ENCODE assay signal across 23 cellular contexts in the genomic region with DNA sequence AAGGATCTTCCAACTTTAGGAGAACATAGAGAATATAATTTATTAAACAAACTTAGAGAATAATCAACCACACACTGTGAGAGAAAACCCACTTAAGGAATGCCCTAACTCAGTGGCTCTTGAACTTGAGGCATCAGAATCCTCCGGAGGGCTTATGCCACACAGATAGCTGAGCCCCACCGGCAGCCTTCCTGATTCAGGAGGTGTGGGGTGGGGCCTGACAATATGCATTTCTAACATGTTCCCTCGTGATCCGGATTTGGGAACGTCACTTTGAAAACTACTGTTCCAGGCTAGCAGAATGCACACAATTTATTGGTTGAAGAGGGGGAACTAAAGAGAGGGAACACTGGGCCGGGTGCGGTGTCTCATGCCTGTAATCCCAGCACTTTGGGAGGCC. TPM values are rescaled to one million over a fixed set of nuclear protein-coding genes. Genes with fewer than 3 reads are reported as not detected.
"Had no signal": no experiment of that assay in that cellular context is flagged by ENCODE, and none has a peak within 500 bp of the region (broad histone marks: within the 10 kb centered on the region; RNA-seq: fewer than 3 reads in every experiment).

No MANE protein-coding gene starts in this region.

- H3K36me3 ChIP-seq: adrenal gland, pancreas, right lobe of liver had no signal

- H3K4me2 ChIP-seq: hepatocyte had no signal

- H3K9me3 ChIP-seq: adrenal gland, mucosa of descending colon, pancreas, right lobe of liver, tibial nerve had no signal

- H3K36me3 Mint-ChIP-seq: memory B cell; naive B cell; stimulated activated memory B cell treated with anti-CD40 and anti-IgM and Interleukin-4, amounts not matched to agents 10 μg/mL and 1 μg/mL and 100 μg/mL, for 72 hours had no signal

- H3K4me3 Mint-ChIP-seq: activated naive CD4-positive, alpha-beta T cell treated with anti-CD3 and anti-CD28 coated beads for 36 hours; memory B cell; naive B cell; stimulated activated memory B cell treated with anti-CD40 and anti-IgM and Interleukin-4, amounts not matched to agents 10 μg/mL and 1 μg/mL and 100 μg/mL, for 72 hours had no signal

- DNase-seq: activated CD4-positive, alpha-beta T cell treated with anti-CD3 and anti-CD28 coated beads, Interleukin-2, amount 50 U/mL, for 4 hours; activated CD4-positive, CD25-positive, alpha-beta regulatory T cell treated with anti-CD3 and anti-CD28 coated beads, Interleukin-2, amount 50 U/mL, for 72 hours; activated naive CD4-positive, alpha-beta T cell treated with anti-CD3 and anti-CD28 coated beads for 36 hours; activated T-cell treated with anti-CD3 and anti-CD28 coated beads, Interleukin-2, amount 50 U/mL, for 1 hour; dermis blood vessel endothelial cell; effector memory CD4-positive, alpha-beta T cell; foreskin fibroblast; mucosa of descending colon; naive B cell; pancreas; right lobe of liver; stimulated activated CD4-positive, alpha-beta T cell treated with anti-CD3 and anti-CD28 coated beads, Interleukin-4, amount 100 ng/mL, for 24 hours; T-helper 2 cell had no signal

- H3K9me3 Mint-ChIP-seq: activated naive CD4-positive, alpha-beta T cell treated with anti-CD3 and anti-CD28 coated beads for 36 hours; memory B cell; naive B cell; stimulated activated memory B cell treated with anti-CD40 and anti-IgM and Interleukin-4, amounts not matched to agents 10 μg/mL and 1 μg/mL and 100 μg/mL, for 72 hours had no signal

- ATAC-seq: mucosa of descending colon; pancreas; right lobe of liver; stimulated activated memory B cell treated with anti-CD40 and anti-IgM and Interleukin-4, amounts not matched to agents 10 μg/mL and 1 μg/mL and 100 μg/mL, for 72 hours had no signal

- H3K27ac ChIP-seq: adrenal gland, epithelial cell of prostate, VCaP had no signal

- H3K4me3 ChIP-seq: adrenal gland, hepatocyte, mucosa of descending colon, pancreas, right lobe of liver had no signal

- H3K27ac Mint-ChIP-seq: memory B cell; stimulated activated memory B cell treated with anti-CD40 and anti-IgM and Interleukin-4, amounts not matched to agents 10 μg/mL and 1 μg/mL and 100 μg/mL, for 72 hours had no signal

- H3K27me3 ChIP-seq: adrenal gland, hepatocyte, pancreas, right lobe of liver, tibial nerve had no signal

- FAIRE-seq: bronchial epithelial cell, pancreas, urothelium cell line had no signal

- H2AFZ ChIP-seq: hepatocyte had no signal

- H3K79me2 ChIP-seq: hepatocyte had no signal

RNA-seq across cellular contexts. Expression of gene SOAT2, which starts 2.0 kb away (rescaled TPM):
- total RNA-seq: bronchial epithelial cell, dermis blood vessel endothelial cell, glomerular endothelial cell had no signal
